ENCODE assay signal across 32 cellular contexts in the genomic region with DNA sequence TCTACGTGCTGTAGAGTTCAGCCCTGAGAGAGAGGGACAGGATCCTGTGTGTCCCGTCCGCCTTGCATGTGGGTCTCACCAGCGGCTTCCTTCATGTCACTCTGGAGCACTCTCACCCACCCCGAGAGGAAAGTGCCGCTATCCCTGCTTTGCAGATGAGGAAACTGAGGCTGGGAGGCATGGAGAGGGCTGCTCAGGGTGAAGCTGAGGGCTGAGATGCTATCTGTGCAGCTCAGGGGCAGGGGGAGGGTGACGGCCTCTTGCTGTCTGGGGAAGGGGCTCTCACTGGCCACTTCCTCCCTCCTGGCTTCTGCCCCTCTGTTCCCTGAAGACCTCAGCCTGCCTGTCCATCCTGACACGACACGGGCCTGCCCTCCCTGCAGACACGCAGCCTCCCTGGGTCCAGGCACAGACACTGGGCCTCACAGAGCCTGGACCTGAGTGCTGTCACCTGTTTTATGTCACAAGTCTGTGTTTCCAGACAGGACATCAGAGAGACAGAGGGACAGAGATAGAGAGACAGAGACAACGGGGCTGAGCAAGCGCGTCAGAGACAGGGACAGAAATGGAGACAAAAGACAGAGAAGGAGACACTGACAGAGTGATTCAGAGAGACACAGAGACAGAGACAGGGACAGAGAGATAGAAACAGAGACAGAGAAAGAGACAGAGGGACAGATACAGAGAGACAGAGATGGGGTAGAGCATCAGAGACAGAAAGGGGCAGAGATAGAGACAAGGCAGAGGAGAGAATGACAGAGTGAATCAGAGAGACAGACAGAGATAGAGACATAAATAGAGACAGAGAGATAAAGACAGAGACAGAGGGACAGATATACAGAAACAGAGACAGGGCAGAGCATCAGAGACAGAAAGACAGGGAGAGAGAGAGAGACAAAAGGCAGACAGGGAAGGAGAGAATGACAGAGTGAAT. TPM values are rescaled to one million over a fixed set of nuclear protein-coding genes. Genes with fewer than 3 reads are reported as not detected.
DNase-seq lines count a peak whose midpoint lies in the region; ATAC-seq, FAIRE-seq and TF ChIP-seq lines count a peak whose summit lies in the region.
"Had no signal": no experiment of that assay in that cellular context is flagged by ENCODE, and none has a peak within 500 bp of the region (broad histone marks: within the 10 kb centered on the region; RNA-seq: fewer than 3 reads in every experiment).

No MANE protein-coding gene starts in this region.

- TF ChIP-seq POLR2A in thyroid gland (IDR thresholded peaks at IDR 0.05) (no peak), H54 (IDR thresholded peaks at IDR 0.05; ENCODE audit: low read depth, low read length) (no peak)

- H3K9me3 ChIP-seq in mucosa of descending colon (no peaks in the 10 kb centered on the region), thyroid gland (no peaks in the 10 kb centered on the region)
- H3K9me3 ChIP-seq: A549, gastroesophageal sphincter, MG63, ovary, testis had no signal

- ATAC-seq in activated T-helper 17 cell treated with anti-CD3 and anti-CD28 coated beads, Interleukin-2, amount 50 U/mL, for 72 hours (replicated peaks) = no peak
- peak; percentile 2 for ATAC-seq in mucosa of descending colon
- ATAC-seq: activated naive CD8-positive, alpha-beta T cell treated with anti-CD3 and anti-CD28 coated beads, Interleukin-2, amount 50 U/mL, for 24 hours; CD8-positive, alpha-beta T cell; gastroesophageal sphincter; natural killer cell had no signal

- H3K27me3 ChIP-seq in thyroid gland = no peaks in the 10 kb centered on the region
- H3K27me3 ChIP-seq: gastroesophageal sphincter, hepatocyte, MG63, ovary, testis had no signal

- peaks cover 22% of the 10 kb centered on the region for H3K4me1 ChIP-seq in mucosa of descending colon (ENCODE audit: low read depth)
- H3K4me1 ChIP-seq in thyroid gland = peaks cover 13% of the 10 kb centered on the region in 2 donors
- H3K4me1 ChIP-seq: A549, testis had no signal

- H3K4me3 Mint-ChIP-seq in activated naive CD4-positive, alpha-beta T cell treated with anti-CD3 and anti-CD28 coated beads, Interleukin-2, amount 10 ng/mL, durations not matched to agents 7 days and 5 days = no peak overlapping the region
- H3K4me3 Mint-ChIP-seq in activated T-helper 17 cell treated with anti-CD3 and anti-CD28 coated beads, Interleukin-2, amount 50 U/mL, for 72 hours = no peak overlapping the region
- H3K4me3 Mint-ChIP-seq: activated naive CD8-positive, alpha-beta T cell treated with anti-CD3 and anti-CD28 coated beads, Interleukin-2, amount 50 U/mL, for 24 hours; CD8-positive, alpha-beta T cell; natural killer cell; stimulated activated effector memory CD8-positive, alpha-beta T cell treated with anti-CD3 and anti-CD28 coated beads, Interleukin-12 subunit alpha, Interleukin-12 subunit beta, amount 100 ng/mL, for 72 hours had no signal

- H3K4me3 ChIP-seq in mucosa of descending colon = no peak overlapping the region
- no peak overlapping the region for H3K4me3 ChIP-seq in thyroid gland (replicated peaks in 1 of 3)
- H3K4me3 ChIP-seq: A549, gastroesophageal sphincter, hepatocyte, MG63, ovary, testis had no signal

- no peaks in the 10 kb centered on the region for H3K27me3 Mint-ChIP-seq in activated naive CD4-positive, alpha-beta T cell treated with anti-CD3 and anti-CD28 coated beads, Interleukin-2, amount 10 ng/mL, durations not matched to agents 7 days and 5 days
- no peaks in the 10 kb centered on the region for H3K27me3 Mint-ChIP-seq in activated T-helper 17 cell treated with anti-CD3 and anti-CD28 coated beads, Interleukin-2, amount 50 U/mL, for 72 hours
- H3K27me3 Mint-ChIP-seq: activated naive CD8-positive, alpha-beta T cell treated with anti-CD3 and anti-CD28 coated beads, Interleukin-2, amount 50 U/mL, for 24 hours had no signal

- no peak for FAIRE-seq in H54 (lab: Jason Lieb, UNC)
- FAIRE-seq: A549, endothelial cell of umbilical vein, GM12891 had no signal

- CTCF ChIA-PET in activated naive CD4-positive, alpha-beta T cell treated with anti-CD3 and anti-CD28 coated beads, Interleukin-2, amount 10 ng/mL, durations not matched to agents 7 days and 5 days (lab: Charles Lee) = no interaction called here

- H3K36me3 ChIP-seq in mucosa of descending colon (ENCODE audit: low read depth) (no peaks in the 10 kb centered on the region), thyroid gland (no peaks in the 10 kb centered on the region)
- H3K36me3 ChIP-seq: gastroesophageal sphincter, ovary had no signal

- TF ChIP-seq CTCF in mucosa of descending colon (IDR thresholded peaks at IDR 0.05) = no peak
- no peak for TF ChIP-seq CTCF in thyroid gland (IDR thresholded peaks at IDR 0.05)

- peaks cover 4% of the 10 kb centered on the region for H3K4me1 Mint-ChIP-seq in activated naive CD4-positive, alpha-beta T cell treated with anti-CD3 and anti-CD28 coated beads, Interleukin-2, amount 10 ng/mL, durations not matched to agents 7 days and 5 days
- peaks cover 3% of the 10 kb centered on the region for H3K4me1 Mint-ChIP-seq in activated T-helper 17 cell treated with anti-CD3 and anti-CD28 coated beads, Interleukin-2, amount 50 U/mL, for 72 hours

- intact Hi-C loops in mucosa of descending colon (cut with DNase I, micrococcal nuclease) (no loop called here), thyroid gland (cut with DNase I) (no loop called here)

- peak overlapping the region in 2 of 3 donors; percentile 72 for H3K27ac ChIP-seq in thyroid gland
- H3K27ac ChIP-seq: A549, gastroesophageal sphincter, hepatocyte, ovary, testis had no signal

- no peaks in the 10 kb centered on the region for H3K9me3 Mint-ChIP-seq in activated naive CD4-positive, alpha-beta T cell treated with anti-CD3 and anti-CD28 coated beads, Interleukin-2, amount 10 ng/mL, durations not matched to agents 7 days and 5 days
- H3K9me3 Mint-ChIP-seq in activated T-helper 17 cell treated with anti-CD3 and anti-CD28 coated beads, Interleukin-2, amount 50 U/mL, for 72 hours = no peaks in the 10 kb centered on the region
- H3K9me3 Mint-ChIP-seq: activated naive CD8-positive, alpha-beta T cell treated with anti-CD3 and anti-CD28 coated beads, Interleukin-2, amount 50 U/mL, for 24 hours; activated T-helper 2 cell treated with anti-CD3 and anti-CD28 coated beads, Interferon-gamma antibody, Interleukin-2, Interleukin-4, amounts not matched to agents 10 μg/mL and 5 μg/mL and 100 μg/mL, durations not matched to agents 14 hours and 24 hours and 36 hours; CD8-positive, alpha-beta T cell; natural killer cell; stimulated activated effector memory CD8-positive, alpha-beta T cell treated with anti-CD3 and anti-CD28 coated beads, Interleukin-12 subunit alpha, Interleukin-12 subunit beta, amount 100 ng/mL, for 72 hours had no signal

- no peak for DNase-seq in activated naive CD4-positive, alpha-beta T cell treated with anti-CD3 and anti-CD28 coated beads, Interleukin-2, amount 10 ng/mL, durations not matched to agents 7 days and 5 days
- no peak for DNase-seq in activated naive CD4-positive, alpha-beta T cell treated with Interleukin-2 at 50 U/mL for 16 hours
- DNase-seq in mucosa of descending colon (no peak), thyroid gland (no peak), H54 (ENCODE audit: insufficient read length, low spot score) (no peak), GM03348 (ENCODE audit: low spot score) (no peak), NCI-H1694 (lab: John Stamatoyannopoulos, UW) (no peak)
- DNase-seq: activated CD4-positive, alpha-beta T cell treated with anti-CD3 and anti-CD28 coated beads, Interleukin-2, amount 50 U/mL, for 48 hours; activated CD4-positive, CD25-positive, alpha-beta regulatory T cell; activated CD8-positive, alpha-beta memory T cell treated with anti-CD3 and anti-CD28 coated beads, Interleukin-2, amount 50 U/mL, for 4 hours; activated naive CD8-positive, alpha-beta T cell treated with anti-CD3 and anti-CD28 coated beads, Interleukin-2, amount 50 U/mL, for 24 hours; AML-193; CD8-positive, alpha-beta T cell; DMS 273 treated with DMSO at 0.1 percent for 48 hours; EL; GOT3; MG63; natural killer cell; NCI-H1105 treated with DMSO at 0.1 percent for 48 hours; NCI-H2227 treated with DMSO at 0.1 percent for 48 hours; ovary; SHP77 treated with DMSO at 0.1 percent for 48 hours; stimulated activated CD4-positive, alpha-beta T cell treated with anti-CD3 and anti-CD28 coated beads, Interleukin-2, amount 100 ng/mL, for 24 hours; testis had no signal

- peak overlapping the region; percentile 33 for H3K27ac Mint-ChIP-seq in activated naive CD4-positive, alpha-beta T cell treated with anti-CD3 and anti-CD28 coated beads, Interleukin-2, amount 10 ng/mL, durations not matched to agents 7 days and 5 days
- peak overlapping the region; percentile 0 for H3K27ac Mint-ChIP-seq in activated T-helper 17 cell treated with anti-CD3 and anti-CD28 coated beads, Interleukin-2, amount 50 U/mL, for 72 hours
- H3K27ac Mint-ChIP-seq: activated naive CD8-positive, alpha-beta T cell treated with anti-CD3 and anti-CD28 coated beads, Interleukin-2, amount 50 U/mL, for 24 hours; activated T-helper 2 cell treated with anti-CD3 and anti-CD28 coated beads, Interferon-gamma antibody, Interleukin-2, Interleukin-4, amounts not matched to agents 10 μg/mL and 5 μg/mL and 100 μg/mL, durations not matched to agents 14 hours and 24 hours and 36 hours; CD8-positive, alpha-beta T cell; natural killer cell; stimulated activated effector memory CD8-positive, alpha-beta T cell treated with anti-CD3 and anti-CD28 coated beads, Interleukin-12 subunit alpha, Interleukin-12 subunit beta, amount 100 ng/mL, for 72 hours had no signal

- H3K36me3 Mint-ChIP-seq in activated naive CD4-positive, alpha-beta T cell treated with anti-CD3 and anti-CD28 coated beads, Interleukin-2, amount 10 ng/mL, durations not matched to agents 7 days and 5 days = peaks cover 12% of the 10 kb centered on the region
- peaks cover 12% of the 10 kb centered on the region for H3K36me3 Mint-ChIP-seq in activated T-helper 17 cell treated with anti-CD3 and anti-CD28 coated beads, Interleukin-2, amount 50 U/mL, for 72 hours (ENCODE audit: low read depth)
- H3K36me3 Mint-ChIP-seq: natural killer cell had no signal

- WGBS in thyroid gland, 2 donors = 55 to 68% methylated on average over 8 to 12 of the region's 13 CpGs

RNA-seq across cellular contexts. Expression of gene MCM5, which starts 53.1 kb away (rescaled TPM):
- total RNA-seq in activated T-helper 17 cell treated with anti-CD3 and anti-CD28 coated beads, Interleukin-2, amount 50 U/mL, for 72 hours = 100 to 1,000 TPM; 124 to 273 TPM
- 10 to 100 TPM; 18.5 to 45.2 (median 30.3) TPM for total RNA-seq in mucosa of descending colon
- total RNA-seq in thyroid gland = 10 to 100 TPM; 16.7 to 34.7 (median 25.1) TPM
